Comparison of ENCODE assay signal across 24 cellular contexts in genomic region chr11:69834251-69834650, GRCh38. TPM values are rescaled to one million over a fixed set of nuclear protein-coding genes. Genes with fewer than 3 reads are reported as not detected.
A peak's percentile ranks its signal among the peaks of the same experiment; 100 is the strongest.
DNase-seq lines count a peak whose midpoint lies in the region; ATAC-seq, FAIRE-seq and TF ChIP-seq lines count a peak whose summit lies in the region.
"Had no signal": no experiment of that assay in that cellular context is flagged by ENCODE, and none has a peak within 500 bp of the region (broad histone marks: within the 10 kb centered on the region; RNA-seq: fewer than 3 reads in every experiment).

No MANE protein-coding gene starts in this region.

- H3K27ac Mint-ChIP-seq in endodermal cell, result no peak overlapping the region

- H3K4me3 Mint-ChIP-seq in endodermal cell, result no peak overlapping the region

- no peaks in the 10 kb centered on the region for H3K9me3 Mint-ChIP-seq in endodermal cell

- FAIRE-seq in HepG2 (lab: Jason Lieb, UNC), result no peak
- FAIRE-seq: A549, D721Med, GM19239 had no signal

- intact Hi-C loops in HepG2 (cut with micrococcal nuclease; ENCODE audit: unreplicated experiment), result no loop called here

- H3K4me1 ChIP-seq in endodermal cell (ENCODE audit: control insufficient read depth, insufficient read depth, low read length) (peaks cover 5% of the 10 kb centered on the region), HepG2 (ENCODE audit: insufficient read depth, low read length) (peaks cover 3% of the 10 kb centered on the region)
- H3K4me1 ChIP-seq: A549, BE2C had no signal

- no TSS peak for BruUV-seq in HepG2 (replicated peaks; lab: Mats Ljungman, UMichigan)

- H3K4me3 ChIP-seq in endodermal cell (ENCODE audit: low read length) (no peak overlapping the region), HepG2 (replicated peaks in 1 of 3; ENCODE audit: insufficient read depth in 1 of 3, low read depth in 2 of 3, low read length in 3 of 3) (no peak overlapping the region)
- H3K4me3 ChIP-seq: A549, HAP-1, PC-9 had no signal

- peak; percentile 53 for DNase-seq in activated effector memory CD4-positive, alpha-beta T cell treated with anti-CD3 and anti-CD28 coated beads, Interleukin-2, amount 50 U/mL, for 16 hours
- DNase-seq in activated effector memory CD4-positive, alpha-beta T cell treated with Interleukin-2 at 50 U/mL for 16 hours, result no peak
- DNase-seq in endodermal cell (peak; percentile 46), omental fat pad (ENCODE audit: low spot score) (peak; percentile 3), HepG2 (ENCODE audit: low spot score) (no peak), SKM-1 (lab: John Stamatoyannopoulos, UW; ENCODE audit: unreplicated experiment) (no peak), SW 1271 (lab: John Stamatoyannopoulos, UW) (no peak)
- DNase-seq: BE2C, DMS53, GDM1, KG1, NCI-H1092, NCI-H146, NCI-H2029 treated with DMSO at 0.1 percent for 48 hours, NCI-H226, NCI-H510A treated with DMSO at 0.1 percent for 48 hours, NCI-H748 treated with DMSO at 0.1 percent for 48 hours, PC-9, RPMI8226, SHP77 had no signal

- 94 to 97% methylated on average over 5 to 12 of the region's 12 CpGs for WGBS in endodermal cell (ENCODE audit: insufficient coverage in 1 of 2, insufficient read length in 1 of 2), 2 experiments
- WGBS in HepG2 (ENCODE audit: low lambda C conversion rate), result 27% methylated on average over 5 of the region's 12 CpGs

- H3K27ac ChIP-seq in endodermal cell (ENCODE audit: low read depth, low read length), result no peak overlapping the region
- H3K27ac ChIP-seq in HepG2 (ENCODE audit: extremely low read length, insufficient read depth, low read length), result no peak overlapping the region
- H3K27ac ChIP-seq: A549, PC-9 had no signal

- H3K36me3 Mint-ChIP-seq in endodermal cell (ENCODE audit: low read depth), result no peaks in the 10 kb centered on the region

- no peak overlapping the region for H3K4me2 ChIP-seq in HepG2 (ENCODE audit: low read depth, low read length)
- H3K4me2 ChIP-seq: A549, PC-9 had no signal

- H3K27me3 Mint-ChIP-seq in endodermal cell (ENCODE audit: insufficient read depth), result peaks cover 1% of the 10 kb centered on the region

- H3K4me1 Mint-ChIP-seq in endodermal cell, result peaks cover 11% of the 10 kb centered on the region

- POLR2A ChIA-PET in HepG2 (lab: Yijun Ruan, JAX), result no interaction called here

- no peak for TF ChIP-seq RAD21 in HepG2 (CRISPR knock-in tag; IDR thresholded peaks at IDR 0.05)

- no peak for ATAC-seq in omental fat pad (ENCODE audit: low FRiP score)
- no peak for ATAC-seq in HepG2
- ATAC-seq: A549 had no signal

- no peaks in the 10 kb centered on the region for H3K27me3 ChIP-seq in endodermal cell (ENCODE audit: control insufficient read depth, insufficient read depth, low read length, poor library complexity, severe bottlenecking)
- H3K27me3 ChIP-seq in HepG2 (ENCODE audit: control insufficient read depth in 1 of 2, insufficient read depth in 2 of 2, low read length in 2 of 2), result peaks cover 2 to 23% of the 10 kb centered on the region in 2 experiments; a peak in 3 of 5 replicates
- H3K27me3 ChIP-seq: BE2C had no signal

- H3K9me3 ChIP-seq in endodermal cell (ENCODE audit: control insufficient read depth, low read length), result no peaks in the 10 kb centered on the region
- H3K9me3 ChIP-seq in HepG2 (ENCODE audit: low read length), result no peaks in the 10 kb centered on the region
- H3K9me3 ChIP-seq: A549, BE2C, HAP-1 had no signal

- TF ChIP-seq POLR2A in HepG2 (IDR thresholded peaks at IDR 0.05; ENCODE audit: insufficient read depth in 1 of 2, low read depth in 2 of 2, low read length in 2 of 2), result no peak

- H3K36me3 ChIP-seq in endodermal cell (ENCODE audit: control insufficient read depth, insufficient read depth, low read length) (no peaks in the 10 kb centered on the region), HepG2 (replicated peaks in 1 of 2; ENCODE audit: control insufficient read depth in 1 of 2, insufficient read depth in 2 of 2, low read length in 2 of 2) (no peaks in the 10 kb centered on the region)
- H3K36me3 ChIP-seq: BE2C, HAP-1 had no signal

- H3K9ac ChIP-seq in endodermal cell (ENCODE audit: extremely low read depth, low read length, poor library complexity, severe bottlenecking) (no peak overlapping the region), HepG2 (ENCODE audit: insufficient read depth, low read depth, low read length) (no peak overlapping the region)

- no peaks in the 10 kb centered on the region for H4K20me1 ChIP-seq in HepG2 (ENCODE audit: insufficient read depth, low read length)

- H2AFZ ChIP-seq in HepG2 (ENCODE audit: low read length), result no peak overlapping the region
- H2AFZ ChIP-seq: PC-9 had no signal

- H3K79me2 ChIP-seq in HepG2 (ENCODE audit: insufficient read depth, low read length), result no peaks in the 10 kb centered on the region

- TF ChIP-seq EP300 in HepG2 (IDR thresholded peaks at IDR 0.05; ENCODE audit: low read depth in 2 of 2, low read length in 2 of 2), result no peak
- TF ChIP-seq EP300 in HepG2 (CRISPR knock-in tag; IDR thresholded peaks at IDR 0.05; ENCODE audit: borderline replicate concordance), result no peak

- in situ Hi-C loops in HepG2 (cut with HindIII; ENCODE audit: extremely low pct_ligation_motif_present, low pct_unique_long_range_greater_than_20kb), result no loop called here

- CTCF ChIA-PET in HepG2 (lab: Yijun Ruan, JAX; ENCODE audit: low intra/inter-chr PET ratio, low total read pairs), result no interaction called here

- TF ChIP-seq CTCF in endodermal cell (conservative IDR thresholded peaks at IDR 0.05), result no peak
- no peak for TF ChIP-seq CTCF in omental fat pad (IDR thresholded peaks at IDR 0.05)
- TF ChIP-seq CTCF in HepG2 (CRISPR knock-in tag; IDR thresholded peaks at IDR 0.05), result no peak

RNA-seq across cellular contexts. Expression of gene FGF3, which starts 15.0 kb away (rescaled TPM):
- total RNA-seq in endodermal cell (not detected), omental fat pad (not detected), HepG2 (2016; rRNA removed; fragmentation: Illumina TruSeq; extraction: Trizol) (not detected in 2 replicates)
- 0.39 TPM for polyA plus RNA-seq in endodermal cell (2013, experiment 1 of 2)
- 0.41 TPM for polyA plus RNA-seq in endodermal cell (2013, experiment 2 of 2)
- not detected in 2 replicates for total RNA-seq in HepG2 (2016; cell fraction: cytosol; rRNA removed; fragmentation: Illumina TruSeq; extraction: Trizol; ENCODE audit: low read depth)
- not detected in 2 replicates for total RNA-seq in HepG2 (2016; cell fraction: insoluble cytoplasmic fraction; rRNA removed; fragmentation: Illumina TruSeq; extraction: Trizol)
- total RNA-seq in HepG2 (2016; cell fraction: membrane; rRNA removed; fragmentation: Illumina TruSeq; extraction: Trizol), result not detected in 2 replicates
- not detected in 2 replicates for total RNA-seq in HepG2 (2016; cell fraction: nucleus; rRNA removed; fragmentation: Illumina TruSeq; extraction: Trizol)
- polyA plus RNA-seq in HepG2 (2011; rRNA removed), result not detected in 2 replicates
- polyA plus RNA-seq in HepG2 (2011; cell fraction: cytosol; rRNA removed), result not detected in 2 replicates
- not detected in 2 replicates for polyA plus RNA-seq in HepG2 (2011; cell fraction: nucleus; rRNA removed)
- polyA plus RNA-seq in HepG2 (2012), result not detected in 2 replicates
- polyA plus RNA-seq in HepG2 (2016; cell fraction: cytosol; fragmentation: Illumina TruSeq; extraction: Trizol; ENCODE audit: low read depth), result not detected in 2 replicates
- polyA plus RNA-seq in HepG2 (2016; cell fraction: insoluble cytoplasmic fraction; fragmentation: Illumina TruSeq; extraction: Trizol; ENCODE audit: low read depth), result not detected in 2 replicates
- polyA plus RNA-seq in HepG2 (2016; cell fraction: membrane; fragmentation: Illumina TruSeq; extraction: Trizol; ENCODE audit: low read depth), result not detected in 2 replicates
- not detected in 2 replicates for polyA plus RNA-seq in HepG2 (2016; cell fraction: nucleus; fragmentation: Illumina TruSeq; extraction: Trizol; ENCODE audit: insufficient read depth, low read depth)
- polyA minus RNA-seq in HepG2 (2011; rRNA and poly(A)+ RNA removed; ENCODE audit: low replicate concordance), result not detected in 2 replicates
- polyA minus RNA-seq in HepG2 (2011; cell fraction: cytosol; rRNA and poly(A)+ RNA removed), result not detected in 2 replicates
- polyA minus RNA-seq in HepG2 (2011; cell fraction: nucleus; rRNA and poly(A)+ RNA removed), result not detected in 2 replicates
- total RNA-seq: PC-9 had no signal
- polyA plus RNA-seq: A549 had no signal

RNA-seq across cellular contexts. Expression of gene FGF4, which starts 59.1 kb away (rescaled TPM):
- 1 to 10 TPM in 1 of 2 donors, under 1 TPM in 1; 0.27 to 3.5 TPM for total RNA-seq in endodermal cell
- polyA plus RNA-seq in endodermal cell (2013, experiment 1 of 2), result 0.46 TPM
- 0.08 TPM for polyA plus RNA-seq in endodermal cell (2013, experiment 2 of 2)
- not detected for total RNA-seq in omental fat pad
- total RNA-seq in HepG2 (2016; rRNA removed; fragmentation: Illumina TruSeq; extraction: Trizol), result not detected in 2 replicates
- total RNA-seq in HepG2 (2016; cell fraction: cytosol; rRNA removed; fragmentation: Illumina TruSeq; extraction: Trizol; ENCODE audit: low read depth), result not detected in 2 replicates
- total RNA-seq in HepG2 (2016; cell fraction: insoluble cytoplasmic fraction; rRNA removed; fragmentation: Illumina TruSeq; extraction: Trizol), result not detected in 2 replicates
- total RNA-seq in HepG2 (2016; cell fraction: membrane; rRNA removed; fragmentation: Illumina TruSeq; extraction: Trizol), result not detected in 2 replicates
- not detected in 2 replicates for total RNA-seq in HepG2 (2016; cell fraction: nucleus; rRNA removed; fragmentation: Illumina TruSeq; extraction: Trizol)
- polyA plus RNA-seq in HepG2 (2011; rRNA removed), result not detected in 2 replicates
- not detected in 2 replicates for polyA plus RNA-seq in HepG2 (2011; cell fraction: cytosol; rRNA removed)
- not detected in 2 replicates for polyA plus RNA-seq in HepG2 (2011; cell fraction: nucleus; rRNA removed)
- not detected in 2 replicates for polyA plus RNA-seq in HepG2 (2012)
- not detected in 2 replicates for polyA plus RNA-seq in HepG2 (2016; cell fraction: cytosol; fragmentation: Illumina TruSeq; extraction: Trizol; ENCODE audit: low read depth)
- not detected in 2 replicates for polyA plus RNA-seq in HepG2 (2016; cell fraction: insoluble cytoplasmic fraction; fragmentation: Illumina TruSeq; extraction: Trizol; ENCODE audit: low read depth)
- polyA plus RNA-seq in HepG2 (2016; cell fraction: membrane; fragmentation: Illumina TruSeq; extraction: Trizol; ENCODE audit: low read depth), result not detected in 2 replicates
- not detected in 2 replicates for polyA plus RNA-seq in HepG2 (2016; cell fraction: nucleus; fragmentation: Illumina TruSeq; extraction: Trizol; ENCODE audit: insufficient read depth, low read depth)
- not detected in 2 replicates for polyA minus RNA-seq in HepG2 (2011; rRNA and poly(A)+ RNA removed; ENCODE audit: low replicate concordance)
- not detected in 2 replicates for polyA minus RNA-seq in HepG2 (2011; cell fraction: cytosol; rRNA and poly(A)+ RNA removed)
- not detected in 2 replicates for polyA minus RNA-seq in HepG2 (2011; cell fraction: nucleus; rRNA and poly(A)+ RNA removed)
- total RNA-seq: PC-9 had no signal
- polyA plus RNA-seq: A549 had no signal

Comparison
In these comparisons a context has a peak if more than half of its experiments do, and no peak if none do; other contexts are left out.
1. DNase-seq: peak in activated effector memory CD4-positive, alpha-beta T cell treated with anti-CD3 and anti-CD28 coated beads, Interleukin-2, amount 50 U/mL, for 16 hours (single experiment), endodermal cell (single experiment) and omental fat pad (single experiment); none in activated effector memory CD4-positive, alpha-beta T cell treated with Interleukin-2 at 50 U/mL for 16 hours (single experiment), HepG2 (single experiment), SKM-1 (single experiment) and SW 1271 (0 of 2).